1 cellular context compared by ENCODE assay signal in the genomic region with DNA sequence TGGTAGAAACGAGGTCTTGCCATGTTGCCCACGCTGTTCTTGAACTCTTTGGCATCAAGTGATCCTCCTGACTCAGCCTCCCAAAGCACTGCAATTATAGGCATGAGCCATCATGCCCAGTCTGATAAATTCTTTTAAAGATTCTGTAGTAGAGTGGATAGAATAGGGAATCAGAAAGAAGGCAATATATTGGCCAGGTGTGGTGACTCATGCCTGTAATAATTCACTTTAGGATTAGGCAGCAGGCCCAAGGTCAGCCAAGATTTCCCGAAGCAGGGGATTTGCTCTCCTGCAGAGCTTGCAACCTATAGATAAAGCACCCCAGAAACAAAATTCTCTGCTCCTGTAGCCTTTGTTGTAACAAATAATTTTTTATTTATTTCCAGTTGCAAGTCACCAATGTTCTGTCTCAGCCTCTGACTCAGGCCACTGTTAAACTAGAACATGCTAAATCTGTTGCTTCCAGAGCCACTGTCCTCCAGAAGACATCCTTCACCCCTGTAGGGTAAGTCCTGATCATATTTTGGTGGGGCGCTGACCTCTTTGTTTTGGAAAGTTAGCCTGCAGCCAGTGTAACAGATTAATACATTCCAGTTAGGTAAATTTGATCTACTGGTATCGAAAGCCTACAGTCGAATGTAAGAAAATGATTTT.
TF ChIP-seq lines count a peak whose summit lies in the region.

No MANE protein-coding gene starts in this region.

TF ChIP-seq in GM23338, 12 proteins besides CTCF, POLR2A, EP300 and RAD21:
- TF ChIP-seq ETS1 (IDR thresholded peaks at IDR 0.05) (no peak), EZH2 (IDR thresholded peaks at IDR 0.05; ENCODE audit: low read depth, unreplicated experiment) (no peak), ZNF114 (CRISPR knock-in tag; IDR thresholded peaks at IDR 0.05) (no peak), STAT1 (IDR thresholded peaks at IDR 0.05; ENCODE audit: unreplicated experiment) (no peak), JUNB (IDR thresholded peaks at IDR 0.05; ENCODE audit: unreplicated experiment) (no peak), ZNF331 (CRISPR knock-in tag; IDR thresholded peaks at IDR 0.05; ENCODE audit: low read depth) (no peak), REST (IDR thresholded peaks at IDR 0.05; ENCODE audit: unreplicated experiment) (no peak), POLR2AphosphoS5 (IDR thresholded peaks at IDR 0.05; ENCODE audit: low read depth) (no peak), EZH2phosphoT487 (IDR thresholded peaks at IDR 0.05; ENCODE audit: unreplicated experiment) (no peak), NANOG (IDR thresholded peaks at IDR 0.05; ENCODE audit: borderline replicate concordance) (no peak), CREB1 (CRISPR knock-in tag; IDR thresholded peaks at IDR 0.05; ENCODE audit: low read depth) (no peak)
- TF ChIP-seq, protein P1, sequence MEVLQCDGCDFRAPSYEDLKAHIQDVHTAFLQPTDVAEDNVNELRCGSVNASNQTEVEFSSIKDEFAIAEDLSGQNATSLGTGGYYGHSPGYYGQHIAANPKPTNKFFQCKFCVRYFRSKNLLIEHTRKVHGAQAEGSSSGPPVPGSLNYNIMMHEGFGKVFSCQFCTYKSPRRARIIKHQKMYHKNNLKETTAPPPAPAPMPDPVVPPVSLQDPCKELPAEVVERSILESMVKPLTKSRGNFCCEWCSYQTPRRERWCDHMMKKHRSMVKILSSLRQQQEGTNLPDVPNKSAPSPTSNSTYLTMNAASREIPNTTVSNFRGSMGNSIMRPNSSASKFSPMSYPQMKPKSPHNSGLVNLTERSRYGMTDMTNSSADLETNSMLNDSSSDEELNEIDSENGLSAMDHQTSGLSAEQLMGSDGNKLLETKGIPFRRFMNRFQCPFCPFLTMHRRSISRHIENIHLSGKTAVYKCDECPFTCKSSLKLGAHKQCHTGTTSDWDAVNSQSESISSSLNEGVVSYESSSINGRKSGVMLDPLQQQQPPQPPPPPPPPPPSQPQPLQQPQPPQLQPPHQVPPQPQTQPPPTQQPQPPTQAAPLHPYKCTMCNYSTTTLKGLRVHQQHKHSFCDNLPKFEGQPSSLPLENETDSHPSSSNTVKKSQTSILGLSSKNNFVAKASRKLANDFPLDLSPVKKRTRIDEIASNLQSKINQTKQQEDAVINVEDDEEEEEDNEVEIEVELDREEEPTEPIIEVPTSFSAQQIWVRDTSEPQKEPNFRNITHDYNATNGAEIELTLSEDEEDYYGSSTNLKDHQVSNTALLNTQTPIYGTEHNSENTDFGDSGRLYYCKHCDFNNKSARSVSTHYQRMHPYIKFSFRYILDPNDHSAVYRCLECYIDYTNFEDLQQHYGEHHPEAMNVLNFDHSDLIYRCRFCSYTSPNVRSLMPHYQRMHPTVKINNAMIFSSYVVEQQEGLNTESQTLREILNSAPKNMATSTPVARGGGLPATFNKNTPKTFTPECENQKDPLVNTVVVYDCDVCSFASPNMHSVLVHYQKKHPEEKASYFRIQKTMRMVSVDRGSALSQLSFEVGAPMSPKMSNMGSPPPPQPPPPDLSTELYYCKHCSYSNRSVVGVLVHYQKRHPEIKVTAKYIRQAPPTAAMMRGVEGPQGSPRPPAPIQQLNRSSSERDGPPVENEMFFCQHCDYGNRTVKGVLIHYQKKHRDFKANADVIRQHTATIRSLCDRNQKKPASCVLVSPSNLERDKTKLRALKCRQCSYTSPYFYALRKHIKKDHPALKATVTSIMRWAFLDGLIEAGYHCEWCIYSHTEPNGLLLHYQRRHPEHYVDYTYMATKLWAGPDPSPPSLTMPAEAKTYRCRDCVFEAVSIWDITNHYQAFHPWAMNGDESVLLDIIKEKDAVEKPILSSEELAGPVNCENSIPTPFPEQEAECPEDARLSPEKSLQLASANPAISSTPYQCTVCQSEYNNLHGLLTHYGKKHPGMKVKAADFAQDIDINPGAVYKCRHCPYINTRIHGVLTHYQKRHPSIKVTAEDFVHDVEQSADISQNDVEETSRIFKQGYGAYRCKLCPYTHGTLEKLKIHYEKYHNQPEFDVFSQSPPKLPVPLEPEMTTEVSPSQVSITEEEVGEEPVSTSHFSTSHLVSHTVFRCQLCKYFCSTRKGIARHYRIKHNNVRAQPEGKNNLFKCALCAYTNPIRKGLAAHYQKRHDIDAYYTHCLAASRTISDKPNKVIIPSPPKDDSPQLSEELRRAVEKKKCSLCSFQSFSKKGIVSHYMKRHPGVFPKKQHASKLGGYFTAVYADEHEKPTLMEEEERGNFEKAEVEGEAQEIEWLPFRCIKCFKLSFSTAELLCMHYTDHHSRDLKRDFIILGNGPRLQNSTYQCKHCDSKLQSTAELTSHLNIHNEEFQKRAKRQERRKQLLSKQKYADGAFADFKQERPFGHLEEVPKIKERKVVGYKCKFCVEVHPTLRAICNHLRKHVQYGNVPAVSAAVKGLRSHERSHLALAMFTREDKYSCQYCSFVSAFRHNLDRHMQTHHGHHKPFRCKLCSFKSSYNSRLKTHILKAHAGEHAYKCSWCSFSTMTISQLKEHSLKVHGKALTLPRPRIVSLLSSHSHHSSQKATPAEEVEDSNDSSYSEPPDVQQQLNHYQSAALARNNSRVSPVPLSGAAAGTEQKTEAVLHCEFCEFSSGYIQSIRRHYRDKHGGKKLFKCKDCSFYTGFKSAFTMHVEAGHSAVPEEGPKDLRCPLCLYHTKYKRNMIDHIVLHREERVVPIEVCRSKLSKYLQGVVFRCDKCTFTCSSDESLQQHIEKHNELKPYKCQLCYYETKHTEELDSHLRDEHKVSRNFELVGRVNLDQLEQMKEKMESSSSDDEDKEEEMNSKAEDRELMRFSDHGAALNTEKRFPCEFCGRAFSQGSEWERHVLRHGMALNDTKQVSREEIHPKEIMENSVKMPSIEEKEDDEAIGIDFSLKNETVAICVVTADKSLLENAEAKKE (CRISPR knock-in tag; IDR thresholded peaks at IDR 0.05): no peak
